In genomic region chr6:105851586-105851985, GRCh38 we compare ENCODE assay signal across 1 cellular context.
TF ChIP-seq lines count a peak whose summit lies in the region.

No MANE protein-coding gene starts in this region.

TF ChIP-seq in GM23338, 12 proteins besides CTCF, POLR2A, EP300 and RAD21:
- TF ChIP-seq ZNF462 (CRISPR knock-in tag; IDR thresholded peaks at IDR 0.05) (no peak), EZH2 (IDR thresholded peaks at IDR 0.05; ENCODE audit: low read depth, unreplicated experiment) (no peak), ZNF114 (CRISPR knock-in tag; IDR thresholded peaks at IDR 0.05) (no peak), STAT1 (IDR thresholded peaks at IDR 0.05; ENCODE audit: unreplicated experiment) (no peak)
TF ChIP-seq in GM23338: peak in this region for 0.
